Comparison of ENCODE assay signal across 1 cellular context in the genomic region with DNA sequence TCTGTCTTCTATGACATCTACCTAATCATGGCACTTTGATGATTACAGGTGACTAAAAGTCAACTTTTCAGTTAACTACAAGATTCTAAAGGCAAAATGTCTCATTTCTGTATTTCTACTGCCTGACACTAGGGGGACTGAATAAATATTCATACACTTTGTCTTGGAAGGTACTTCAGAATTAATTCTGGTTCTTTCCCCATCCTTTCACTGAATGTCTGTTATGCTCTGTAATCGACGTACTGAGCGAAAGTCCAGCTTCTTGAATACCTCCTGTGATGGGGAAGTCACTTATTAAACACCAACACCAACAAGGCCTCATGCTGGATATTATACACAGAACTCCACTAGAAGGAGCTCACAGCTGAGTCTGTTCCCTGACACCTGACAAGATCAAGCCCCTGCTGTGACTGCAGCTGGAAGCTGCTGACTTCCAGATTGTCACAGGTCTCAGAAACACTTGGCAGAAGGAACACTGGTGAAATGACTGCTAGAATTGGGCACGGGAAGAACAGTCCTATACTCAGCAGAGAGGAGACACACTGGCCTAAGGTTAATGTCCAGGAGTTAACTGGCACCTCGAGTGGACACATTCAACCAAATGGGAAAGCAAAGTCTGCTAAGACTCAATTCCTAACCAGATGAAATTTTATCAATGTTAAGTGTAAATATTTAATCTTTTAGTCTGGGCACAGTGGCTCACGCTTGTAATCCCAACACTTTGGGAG.
TF ChIP-seq lines count a peak whose summit lies in the region.

No MANE protein-coding gene starts in this region.

TF ChIP-seq in endothelial cell of umbilical vein, 7 proteins besides CTCF, POLR2A, EP300 and RAD21 (continued from another document):
- no peak for TF ChIP-seq EZH2 (IDR thresholded peaks at IDR 0.05; ENCODE audit: borderline replicate concordance, low read depth, low read length, severe bottlenecking)
- no peak for TF ChIP-seq MAX (IDR thresholded peaks at IDR 0.05; ENCODE audit: insufficient read depth, insufficient read length)
- TF ChIP-seq FOS (IDR thresholded peaks at IDR 0.05; ENCODE audit: borderline replicate concordance, insufficient read depth, low read length) = no peak
- TF ChIP-seq GATA2 (IDR thresholded peaks at IDR 0.05; ENCODE audit: insufficient read depth, insufficient read length, low read depth, low read length) = no peak
- no peak for TF ChIP-seq MYC (IDR thresholded peaks at IDR 0.05; ENCODE audit: low read depth, low read length)
